Comparison of ENCODE assay signal across 1 cellular context in genomic region chr3:11668243-11669232, GRCh38.
TF ChIP-seq lines count a peak whose summit lies in the region.

No MANE protein-coding gene starts in this region.

TF ChIP-seq in HepG2, 621 proteins besides CTCF, POLR2A, EP300 and RAD21 (continued from another document):
- TF ChIP-seq RNF219 (CRISPR knock-in tag; IDR thresholded peaks at IDR 0.05) (no peak), BCL6 (CRISPR knock-in tag; IDR thresholded peaks at IDR 0.05) (no peak), AHR (CRISPR knock-in tag; IDR thresholded peaks at IDR 0.05) (no peak), SOX6 (IDR thresholded peaks at IDR 0.05) (no peak), SOX6 (CRISPR knock-in tag; IDR thresholded peaks at IDR 0.05) (no peak), TARDBP (CRISPR knock-in tag; IDR thresholded peaks at IDR 0.05) (no peak), ATF7 (IDR thresholded peaks at IDR 0.05) (no peak), ATF7 (CRISPR knock-in tag; IDR thresholded peaks at IDR 0.05) (no peak), TRAFD1 (CRISPR knock-in tag; IDR thresholded peaks at IDR 0.05; ENCODE audit: borderline replicate concordance) (no peak), ZNF772 (CRISPR knock-in tag; IDR thresholded peaks at IDR 0.05) (no peak), ZBTB2 (CRISPR knock-in tag; IDR thresholded peaks at IDR 0.05; ENCODE audit: low read depth) (no peak), MBD4 (IDR thresholded peaks at IDR 0.05; ENCODE audit: borderline replicate concordance, low read length) (no peak)
